In genomic region chr3:172129868-172130751, GRCh38 we compare ENCODE assay signal across 8 cellular contexts.
DNase-seq lines count a peak whose midpoint lies in the region; ATAC-seq, FAIRE-seq and TF ChIP-seq lines count a peak whose summit lies in the region.

No MANE protein-coding gene starts in this region.

- no peak for ATAC-seq in HG03469 (IDR thresholded peaks at IDR 0.05; ENCODE audit: unreplicated experiment)

- H3K27me3 ChIP-seq in esophagus squamous epithelium (no peaks in the 10 kb centered on the region), neutrophil (no peaks in the 10 kb centered on the region)

- 29 to 33% methylated on average over 17 of the region's 17 CpGs for WGBS in esophagus squamous epithelium, 2 donors

- no peak for FAIRE-seq in urothelium cell line (lab: Jason Lieb, UNC)

- H3K4me1 ChIP-seq in esophagus squamous epithelium = peaks cover 3 to 83% (median 45%) of the 10 kb centered on the region in 3 donors
- peaks cover 98 to 99% of the 10 kb centered on the region in 2 experiments for H3K4me1 ChIP-seq in neutrophil (ENCODE audit: control insufficient read depth in 1 of 2, insufficient read depth in 1 of 2, low read depth in 1 of 2, low read length in 1 of 2)

- H3K9me3 ChIP-seq in esophagus squamous epithelium (no peaks in the 10 kb centered on the region), neutrophil (no peaks in the 10 kb centered on the region)

- TF ChIP-seq CTCF in esophagus squamous epithelium (IDR thresholded peaks at IDR 0.05) = no peak
- no peak for TF ChIP-seq CTCF in neutrophil (IDR thresholded peaks at IDR 0.05)

- peak in 1 of 4 donors; percentile 14 for TF ChIP-seq POLR2A in esophagus squamous epithelium (IDR thresholded peaks at IDR 0.05)

- intact Hi-C loops in esophagus squamous epithelium (cut with DNase I) = no loop called here

- H3K4me3 ChIP-seq in esophagus squamous epithelium (peak overlapping the region in 1 of 4 donors; percentile 6), neutrophil (ENCODE audit: low read depth in 1 of 2, low read length in 1 of 2) (peak overlapping the region; percentile 43 to 44)

- H3K27ac ChIP-seq in esophagus squamous epithelium (peak overlapping the region; percentile 44 to 84 (median 74)), neutrophil (peak overlapping the region; percentile 95)

- DNase-seq in Daoy (ENCODE audit: low read depth) (peak; percentile 99), NCI-H69 (lab: John Stamatoyannopoulos, UW) (peak; percentile 28), activated T-cell treated with anti-CD3 and anti-CD28 coated beads for 24 hours (ENCODE audit: low read depth) (peak; percentile 30), esophagus squamous epithelium (lab: John Stamatoyannopoulos, UW) (peak; percentile 49), urothelium cell line (ENCODE audit: low spot score) (peak; percentile 88), RPMI8226 (no peak)

- H3K36me3 ChIP-seq in esophagus squamous epithelium (no peaks in the 10 kb centered on the region), neutrophil (peaks cover under 1% of the 10 kb centered on the region)
